Comparison of ENCODE assay signal across 1 cellular context in the genomic region with DNA sequence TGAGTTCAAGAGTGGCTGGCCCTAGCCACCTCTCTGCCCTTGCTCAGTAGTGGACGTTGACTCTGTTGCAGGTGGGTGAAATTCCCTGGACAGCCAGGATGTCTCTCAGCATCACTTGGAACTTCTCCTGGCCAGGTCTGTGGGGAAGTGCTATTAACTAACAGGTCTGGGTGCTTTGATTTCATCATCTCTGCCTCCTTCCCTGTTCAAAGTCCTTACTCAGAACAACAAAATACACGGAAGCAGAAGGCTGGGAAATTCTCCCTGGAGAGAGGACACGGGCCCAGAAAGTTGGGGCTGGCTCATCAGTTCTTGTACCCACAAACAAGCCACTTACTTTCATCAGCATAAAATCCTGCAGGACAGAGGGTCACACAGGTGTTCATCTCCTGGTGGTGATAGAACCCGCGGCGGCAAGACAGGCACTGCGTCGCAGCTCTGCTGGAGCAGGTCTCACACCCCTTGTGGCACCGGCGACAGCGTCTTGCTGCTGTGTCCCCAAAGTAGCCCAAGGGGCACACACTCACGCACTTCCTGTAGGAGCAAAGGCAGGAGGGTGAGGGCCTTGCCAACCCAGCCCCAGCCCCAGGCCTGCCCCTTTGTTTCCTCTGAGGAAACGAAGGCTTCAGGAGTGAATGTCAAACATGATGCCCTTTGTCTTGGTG.
A peak's percentile ranks its signal among the peaks of the same experiment; 100 is the strongest.
TF ChIP-seq lines count a peak whose summit lies in the region.

No MANE protein-coding gene starts in this region.

TF ChIP-seq in HepG2, 621 proteins besides CTCF, POLR2A, EP300 and RAD21 (continued from another document and continues in another):
- TF ChIP-seq, protein P1, sequence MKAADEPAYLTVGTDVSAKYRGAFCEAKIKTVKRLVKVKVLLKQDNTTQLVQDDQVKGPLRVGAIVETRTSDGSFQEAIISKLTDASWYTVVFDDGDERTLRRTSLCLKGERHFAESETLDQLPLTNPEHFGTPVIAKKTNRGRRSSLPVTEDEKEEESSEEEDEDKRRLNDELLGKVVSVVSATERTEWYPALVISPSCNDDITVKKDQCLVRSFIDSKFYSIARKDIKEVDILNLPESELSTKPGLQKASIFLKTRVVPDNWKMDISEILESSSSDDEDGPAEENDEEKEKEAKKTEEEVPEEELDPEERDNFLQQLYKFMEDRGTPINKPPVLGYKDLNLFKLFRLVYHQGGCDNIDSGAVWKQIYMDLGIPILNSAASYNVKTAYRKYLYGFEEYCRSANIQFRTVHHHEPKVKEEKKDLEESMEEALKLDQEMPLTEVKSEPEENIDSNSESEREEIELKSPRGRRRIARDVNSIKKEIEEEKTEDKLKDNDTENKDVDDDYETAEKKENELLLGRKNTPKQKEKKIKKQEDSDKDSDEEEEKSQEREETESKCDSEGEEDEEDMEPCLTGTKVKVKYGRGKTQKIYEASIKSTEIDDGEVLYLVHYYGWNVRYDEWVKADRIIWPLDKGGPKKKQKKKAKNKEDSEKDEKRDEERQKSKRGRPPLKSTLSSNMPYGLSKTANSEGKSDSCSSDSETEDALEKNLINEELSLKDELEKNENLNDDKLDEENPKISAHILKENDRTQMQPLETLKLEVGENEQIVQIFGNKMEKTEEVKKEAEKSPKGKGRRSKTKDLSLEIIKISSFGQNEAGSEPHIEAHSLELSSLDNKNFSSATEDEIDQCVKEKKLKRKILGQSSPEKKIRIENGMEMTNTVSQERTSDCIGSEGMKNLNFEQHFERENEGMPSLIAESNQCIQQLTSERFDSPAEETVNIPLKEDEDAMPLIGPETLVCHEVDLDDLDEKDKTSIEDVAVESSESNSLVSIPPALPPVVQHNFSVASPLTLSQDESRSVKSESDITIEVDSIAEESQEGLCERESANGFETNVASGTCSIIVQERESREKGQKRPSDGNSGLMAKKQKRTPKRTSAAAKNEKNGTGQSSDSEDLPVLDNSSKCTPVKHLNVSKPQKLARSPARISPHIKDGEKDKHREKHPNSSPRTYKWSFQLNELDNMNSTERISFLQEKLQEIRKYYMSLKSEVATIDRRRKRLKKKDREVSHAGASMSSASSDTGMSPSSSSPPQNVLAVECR (CRISPR knock-in tag; IDR thresholded peaks at IDR 0.05; ENCODE audit: borderline replicate concordance), result peak; percentile 50; the same call in 1 of the 2 replicates
- TF ChIP-seq, protein P2, sequence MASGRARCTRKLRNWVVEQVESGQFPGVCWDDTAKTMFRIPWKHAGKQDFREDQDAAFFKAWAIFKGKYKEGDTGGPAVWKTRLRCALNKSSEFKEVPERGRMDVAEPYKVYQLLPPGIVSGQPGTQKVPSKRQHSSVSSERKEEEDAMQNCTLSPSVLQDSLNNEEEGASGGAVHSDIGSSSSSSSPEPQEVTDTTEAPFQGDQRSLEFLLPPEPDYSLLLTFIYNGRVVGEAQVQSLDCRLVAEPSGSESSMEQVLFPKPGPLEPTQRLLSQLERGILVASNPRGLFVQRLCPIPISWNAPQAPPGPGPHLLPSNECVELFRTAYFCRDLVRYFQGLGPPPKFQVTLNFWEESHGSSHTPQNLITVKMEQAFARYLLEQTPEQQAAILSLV (CRISPR knock-in tag; IDR thresholded peaks at IDR 0.05; ENCODE audit: borderline replicate concordance), result peak; percentile 55; the same call in 1 of the 2 replicates
- TF ChIP-seq ZNF138 (CRISPR knock-in tag; IDR thresholded peaks at IDR 0.05; ENCODE audit: low read depth) (no peak), ZNF407 (CRISPR knock-in tag; IDR thresholded peaks at IDR 0.05; ENCODE audit: not compliant biosample characterization) (no peak), ZNF280B (CRISPR knock-in tag; IDR thresholded peaks at IDR 0.05; ENCODE audit: borderline replicate concordance) (no peak), CBFB (CRISPR knock-in tag; IDR thresholded peaks at IDR 0.05) (no peak), ZEB1 (IDR thresholded peaks at IDR 0.05; ENCODE audit: insufficient replicate concordance, low read depth) (peak; percentile 1), JUN (CRISPR knock-in tag; IDR thresholded peaks at IDR 0.05) (peak; percentile 19; the same call in 1 of the 2 replicates), RFX5 (IDR thresholded peaks at IDR 0.05; ENCODE audit: low read depth, low read length) (no peak), KAT8 (CRISPR knock-in tag; IDR thresholded peaks at IDR 0.05) (peak; percentile 61), ZNF768 (CRISPR knock-in tag; IDR thresholded peaks at IDR 0.05) (no peak), ZFP82 (CRISPR knock-in tag; IDR thresholded peaks at IDR 0.05; ENCODE audit: borderline replicate concordance) (no peak), ZNF12 (CRISPR knock-in tag; IDR thresholded peaks at IDR 0.05) (no peak), ZNF687 (CRISPR knock-in tag; IDR thresholded peaks at IDR 0.05) (peak; percentile 57; the same call in 1 of the 2 replicates), SP140L (CRISPR knock-in tag; IDR thresholded peaks at IDR 0.05; ENCODE audit: borderline replicate concordance) (no peak), ZBTB39 (CRISPR knock-in tag; IDR thresholded peaks at IDR 0.05) (no peak), ZNF737 (CRISPR knock-in tag; IDR thresholded peaks at IDR 0.05; ENCODE audit: borderline replicate concordance) (no peak), ZNF225 (CRISPR knock-in tag; IDR thresholded peaks at IDR 0.05) (0 out of 2 replicates have a peak, but pooled peaks have one; percentile 2), ZBTB38 (CRISPR knock-in tag; IDR thresholded peaks at IDR 0.05) (no peak), CEBPG (CRISPR knock-in tag; IDR thresholded peaks at IDR 0.05) (peak; percentile 91), CHD2 (IDR thresholded peaks at IDR 0.05; ENCODE audit: low read depth, low read length) (no peak), ZBTB3 (CRISPR knock-in tag; IDR thresholded peaks at IDR 0.05; ENCODE audit: borderline replicate concordance, low read depth) (no peak)
- TF ChIP-seq, protein P3, sequence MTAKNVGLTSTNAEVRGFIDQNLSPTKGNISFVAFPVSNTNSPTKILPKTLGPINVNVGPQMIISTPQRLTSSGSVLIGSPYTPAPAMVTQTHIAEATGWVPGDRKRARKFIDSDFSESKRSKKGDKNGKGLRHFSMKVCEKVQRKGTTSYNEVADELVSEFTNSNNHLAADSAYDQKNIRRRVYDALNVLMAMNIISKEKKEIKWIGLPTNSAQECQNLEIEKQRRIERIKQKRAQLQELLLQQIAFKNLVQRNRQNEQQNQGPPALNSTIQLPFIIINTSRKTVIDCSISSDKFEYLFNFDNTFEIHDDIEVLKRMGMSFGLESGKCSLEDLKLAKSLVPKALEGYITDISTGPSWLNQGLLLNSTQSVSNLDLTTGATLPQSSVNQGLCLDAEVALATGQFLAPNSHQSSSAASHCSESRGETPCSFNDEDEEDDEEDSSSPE (CRISPR knock-in tag; IDR thresholded peaks at IDR 0.05), result no peak
- TF ChIP-seq, protein P4, sequence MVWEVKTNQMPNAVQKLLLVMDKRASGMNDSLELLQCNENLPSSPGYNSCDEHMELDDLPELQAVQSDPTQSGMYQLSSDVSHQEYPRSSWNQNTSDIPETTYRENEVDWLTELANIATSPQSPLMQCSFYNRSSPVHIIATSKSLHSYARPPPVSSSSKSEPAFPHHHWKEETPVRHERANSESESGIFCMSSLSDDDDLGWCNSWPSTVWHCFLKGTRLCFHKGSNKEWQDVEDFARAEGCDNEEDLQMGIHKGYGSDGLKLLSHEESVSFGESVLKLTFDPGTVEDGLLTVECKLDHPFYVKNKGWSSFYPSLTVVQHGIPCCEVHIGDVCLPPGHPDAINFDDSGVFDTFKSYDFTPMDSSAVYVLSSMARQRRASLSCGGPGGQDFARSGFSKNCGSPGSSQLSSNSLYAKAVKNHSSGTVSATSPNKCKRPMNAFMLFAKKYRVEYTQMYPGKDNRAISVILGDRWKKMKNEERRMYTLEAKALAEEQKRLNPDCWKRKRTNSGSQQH (CRISPR knock-in tag; IDR thresholded peaks at IDR 0.05; ENCODE audit: low read depth), result 0 out of 2 replicates have a peak, but pooled peaks have one; percentile 18
